1 cellular context compared by ENCODE assay signal in the genomic region with DNA sequence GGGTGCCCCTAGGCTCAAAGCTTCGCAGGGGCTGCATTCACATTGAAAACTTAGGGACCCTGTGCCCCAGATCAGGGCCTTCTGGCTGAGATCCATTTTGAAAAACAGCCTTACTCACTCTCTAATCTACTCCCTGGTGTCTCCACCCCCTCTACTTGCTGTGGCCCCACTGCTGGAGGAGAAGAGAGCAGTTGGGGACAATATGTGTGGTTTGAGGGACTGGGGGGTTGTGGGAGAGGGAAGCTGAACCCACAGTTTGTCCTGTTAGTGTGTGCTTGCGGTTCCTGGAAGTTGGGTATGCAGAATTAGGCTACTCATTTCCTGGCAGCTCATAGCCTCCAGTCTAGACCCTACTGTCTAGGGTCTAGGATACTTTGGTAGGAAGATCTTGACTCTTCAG.
TF ChIP-seq lines count a peak whose summit lies in the region.

No MANE protein-coding gene starts in this region.

TF ChIP-seq in K562, 482 proteins besides CTCF, POLR2A, EP300 and RAD21 (continued from another document):
- TF ChIP-seq, protein P1, sequence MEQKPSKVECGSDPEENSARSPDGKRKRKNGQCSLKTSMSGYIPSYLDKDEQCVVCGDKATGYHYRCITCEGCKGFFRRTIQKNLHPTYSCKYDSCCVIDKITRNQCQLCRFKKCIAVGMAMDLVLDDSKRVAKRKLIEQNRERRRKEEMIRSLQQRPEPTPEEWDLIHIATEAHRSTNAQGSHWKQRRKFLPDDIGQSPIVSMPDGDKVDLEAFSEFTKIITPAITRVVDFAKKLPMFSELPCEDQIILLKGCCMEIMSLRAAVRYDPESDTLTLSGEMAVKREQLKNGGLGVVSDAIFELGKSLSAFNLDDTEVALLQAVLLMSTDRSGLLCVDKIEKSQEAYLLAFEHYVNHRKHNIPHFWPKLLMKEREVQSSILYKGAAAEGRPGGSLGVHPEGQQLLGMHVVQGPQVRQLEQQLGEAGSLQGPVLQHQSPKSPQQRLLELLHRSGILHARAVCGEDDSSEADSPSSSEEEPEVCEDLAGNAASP (IDR thresholded peaks at IDR 0.05), result no peak
- TF ChIP-seq, protein P2, sequence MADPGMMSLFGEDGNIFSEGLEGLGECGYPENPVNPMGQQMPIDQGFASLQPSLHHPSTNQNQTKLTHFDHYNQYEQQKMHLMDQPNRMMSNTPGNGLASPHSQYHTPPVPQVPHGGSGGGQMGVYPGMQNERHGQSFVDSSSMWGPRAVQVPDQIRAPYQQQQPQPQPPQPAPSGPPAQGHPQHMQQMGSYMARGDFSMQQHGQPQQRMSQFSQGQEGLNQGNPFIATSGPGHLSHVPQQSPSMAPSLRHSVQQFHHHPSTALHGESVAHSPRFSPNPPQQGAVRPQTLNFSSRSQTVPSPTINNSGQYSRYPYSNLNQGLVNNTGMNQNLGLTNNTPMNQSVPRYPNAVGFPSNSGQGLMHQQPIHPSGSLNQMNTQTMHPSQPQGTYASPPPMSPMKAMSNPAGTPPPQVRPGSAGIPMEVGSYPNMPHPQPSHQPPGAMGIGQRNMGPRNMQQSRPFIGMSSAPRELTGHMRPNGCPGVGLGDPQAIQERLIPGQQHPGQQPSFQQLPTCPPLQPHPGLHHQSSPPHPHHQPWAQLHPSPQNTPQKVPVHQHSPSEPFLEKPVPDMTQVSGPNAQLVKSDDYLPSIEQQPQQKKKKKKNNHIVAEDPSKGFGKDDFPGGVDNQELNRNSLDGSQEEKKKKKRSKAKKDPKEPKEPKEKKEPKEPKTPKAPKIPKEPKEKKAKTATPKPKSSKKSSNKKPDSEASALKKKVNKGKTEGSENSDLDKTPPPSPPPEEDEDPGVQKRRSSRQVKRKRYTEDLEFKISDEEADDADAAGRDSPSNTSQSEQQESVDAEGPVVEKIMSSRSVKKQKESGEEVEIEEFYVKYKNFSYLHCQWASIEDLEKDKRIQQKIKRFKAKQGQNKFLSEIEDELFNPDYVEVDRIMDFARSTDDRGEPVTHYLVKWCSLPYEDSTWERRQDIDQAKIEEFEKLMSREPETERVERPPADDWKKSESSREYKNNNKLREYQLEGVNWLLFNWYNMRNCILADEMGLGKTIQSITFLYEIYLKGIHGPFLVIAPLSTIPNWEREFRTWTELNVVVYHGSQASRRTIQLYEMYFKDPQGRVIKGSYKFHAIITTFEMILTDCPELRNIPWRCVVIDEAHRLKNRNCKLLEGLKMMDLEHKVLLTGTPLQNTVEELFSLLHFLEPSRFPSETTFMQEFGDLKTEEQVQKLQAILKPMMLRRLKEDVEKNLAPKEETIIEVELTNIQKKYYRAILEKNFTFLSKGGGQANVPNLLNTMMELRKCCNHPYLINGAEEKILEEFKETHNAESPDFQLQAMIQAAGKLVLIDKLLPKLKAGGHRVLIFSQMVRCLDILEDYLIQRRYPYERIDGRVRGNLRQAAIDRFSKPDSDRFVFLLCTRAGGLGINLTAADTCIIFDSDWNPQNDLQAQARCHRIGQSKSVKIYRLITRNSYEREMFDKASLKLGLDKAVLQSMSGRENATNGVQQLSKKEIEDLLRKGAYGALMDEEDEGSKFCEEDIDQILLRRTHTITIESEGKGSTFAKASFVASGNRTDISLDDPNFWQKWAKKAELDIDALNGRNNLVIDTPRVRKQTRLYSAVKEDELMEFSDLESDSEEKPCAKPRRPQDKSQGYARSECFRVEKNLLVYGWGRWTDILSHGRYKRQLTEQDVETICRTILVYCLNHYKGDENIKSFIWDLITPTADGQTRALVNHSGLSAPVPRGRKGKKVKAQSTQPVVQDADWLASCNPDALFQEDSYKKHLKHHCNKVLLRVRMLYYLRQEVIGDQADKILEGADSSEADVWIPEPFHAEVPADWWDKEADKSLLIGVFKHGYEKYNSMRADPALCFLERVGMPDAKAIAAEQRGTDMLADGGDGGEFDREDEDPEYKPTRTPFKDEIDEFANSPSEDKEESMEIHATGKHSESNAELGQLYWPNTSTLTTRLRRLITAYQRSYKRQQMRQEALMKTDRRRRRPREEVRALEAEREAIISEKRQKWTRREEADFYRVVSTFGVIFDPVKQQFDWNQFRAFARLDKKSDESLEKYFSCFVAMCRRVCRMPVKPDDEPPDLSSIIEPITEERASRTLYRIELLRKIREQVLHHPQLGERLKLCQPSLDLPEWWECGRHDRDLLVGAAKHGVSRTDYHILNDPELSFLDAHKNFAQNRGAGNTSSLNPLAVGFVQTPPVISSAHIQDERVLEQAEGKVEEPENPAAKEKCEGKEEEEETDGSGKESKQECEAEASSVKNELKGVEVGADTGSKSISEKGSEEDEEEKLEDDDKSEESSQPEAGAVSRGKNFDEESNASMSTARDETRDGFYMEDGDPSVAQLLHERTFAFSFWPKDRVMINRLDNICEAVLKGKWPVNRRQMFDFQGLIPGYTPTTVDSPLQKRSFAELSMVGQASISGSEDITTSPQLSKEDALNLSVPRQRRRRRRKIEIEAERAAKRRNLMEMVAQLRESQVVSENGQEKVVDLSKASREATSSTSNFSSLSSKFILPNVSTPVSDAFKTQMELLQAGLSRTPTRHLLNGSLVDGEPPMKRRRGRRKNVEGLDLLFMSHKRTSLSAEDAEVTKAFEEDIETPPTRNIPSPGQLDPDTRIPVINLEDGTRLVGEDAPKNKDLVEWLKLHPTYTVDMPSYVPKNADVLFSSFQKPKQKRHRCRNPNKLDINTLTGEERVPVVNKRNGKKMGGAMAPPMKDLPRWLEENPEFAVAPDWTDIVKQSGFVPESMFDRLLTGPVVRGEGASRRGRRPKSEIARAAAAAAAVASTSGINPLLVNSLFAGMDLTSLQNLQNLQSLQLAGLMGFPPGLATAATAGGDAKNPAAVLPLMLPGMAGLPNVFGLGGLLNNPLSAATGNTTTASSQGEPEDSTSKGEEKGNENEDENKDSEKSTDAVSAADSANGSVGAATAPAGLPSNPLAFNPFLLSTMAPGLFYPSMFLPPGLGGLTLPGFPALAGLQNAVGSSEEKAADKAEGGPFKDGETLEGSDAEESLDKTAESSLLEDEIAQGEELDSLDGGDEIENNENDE (IDR thresholded peaks at IDR 0.05; ENCODE audit: low read depth, low read length), result no peak
- no peak for TF ChIP-seq ZNF174 (CRISPR knock-in tag; IDR thresholded peaks at IDR 0.05)
- 0 out of 2 replicates have a peak, but pooled peaks have one; percentile 8 for TF ChIP-seq ZNF324 (CRISPR knock-in tag; IDR thresholded peaks at IDR 0.05)
- TF ChIP-seq ZNF778 (CRISPR knock-in tag; IDR thresholded peaks at IDR 0.05), result no peak
- TF ChIP-seq, protein P3, sequence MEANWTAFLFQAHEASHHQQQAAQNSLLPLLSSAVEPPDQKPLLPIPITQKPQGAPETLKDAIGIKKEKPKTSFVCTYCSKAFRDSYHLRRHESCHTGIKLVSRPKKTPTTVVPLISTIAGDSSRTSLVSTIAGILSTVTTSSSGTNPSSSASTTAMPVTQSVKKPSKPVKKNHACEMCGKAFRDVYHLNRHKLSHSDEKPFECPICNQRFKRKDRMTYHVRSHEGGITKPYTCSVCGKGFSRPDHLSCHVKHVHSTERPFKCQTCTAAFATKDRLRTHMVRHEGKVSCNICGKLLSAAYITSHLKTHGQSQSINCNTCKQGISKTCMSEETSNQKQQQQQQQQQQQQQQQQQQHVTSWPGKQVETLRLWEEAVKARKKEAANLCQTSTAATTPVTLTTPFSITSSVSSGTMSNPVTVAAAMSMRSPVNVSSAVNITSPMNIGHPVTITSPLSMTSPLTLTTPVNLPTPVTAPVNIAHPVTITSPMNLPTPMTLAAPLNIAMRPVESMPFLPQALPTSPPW (CRISPR knock-in tag; IDR thresholded peaks at IDR 0.05), result peak; percentile 33; the same call in 1 of the 2 replicates
- 0 out of 2 replicates have a peak, but pooled peaks have one; percentile 17 for TF ChIP-seq ZBTB17 (CRISPR knock-in tag; IDR thresholded peaks at IDR 0.05)
- TF ChIP-seq BRF1 (IDR thresholded peaks at IDR 0.05; ENCODE audit: borderline replicate concordance, extremely low read depth, insufficient read length), result no peak
- no peak for TF ChIP-seq MTA1 (IDR thresholded peaks at IDR 0.05; ENCODE audit: borderline replicate concordance)
